In the genomic region with DNA sequence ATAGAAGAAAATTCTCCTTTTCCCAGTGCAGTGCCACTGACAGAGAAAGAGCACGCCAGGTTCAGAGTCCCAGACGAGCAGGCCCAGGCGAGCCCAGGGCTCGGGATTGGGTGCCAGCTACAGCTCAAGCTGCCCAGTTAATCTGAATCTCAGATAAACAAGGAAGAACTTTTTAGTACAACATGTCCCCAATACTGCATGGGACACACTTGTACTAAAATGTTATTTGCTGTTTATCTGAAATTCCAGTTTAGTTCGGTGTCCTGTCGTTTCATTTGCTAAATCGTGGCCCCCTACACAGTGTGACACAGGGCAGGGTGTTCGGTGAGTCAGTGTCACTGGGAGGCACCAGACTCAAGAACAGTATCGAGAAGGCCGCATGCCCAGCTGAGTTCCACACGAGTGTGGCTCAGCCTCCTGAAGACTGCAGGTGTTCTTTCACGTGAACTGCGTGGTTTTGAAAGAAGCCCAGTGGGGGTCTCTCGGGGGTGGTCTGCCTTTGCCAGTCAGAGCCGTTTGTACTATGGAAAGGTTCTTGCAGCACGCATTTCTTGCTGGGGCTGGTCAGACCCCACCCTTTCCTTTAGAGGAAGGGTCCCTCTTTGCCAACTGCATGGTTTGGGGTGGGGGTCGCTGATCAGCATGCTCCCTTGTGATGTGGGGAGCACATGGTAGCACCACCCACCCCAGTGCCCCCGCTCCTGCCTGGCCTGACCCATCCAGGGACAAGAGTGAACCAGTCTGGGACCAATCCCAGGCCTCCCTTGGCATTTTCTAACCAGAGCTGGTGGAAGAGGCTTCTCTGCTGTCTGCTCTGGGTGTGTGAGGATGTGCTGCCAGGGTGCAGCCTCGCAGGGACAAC, we compare ENCODE assay signal across 21 cellular contexts.
DNase-seq lines count a peak whose midpoint lies in the region; ATAC-seq and TF ChIP-seq lines count a peak whose summit lies in the region.
"Had no signal": no experiment of that assay in that cellular context is flagged by ENCODE, and none has a peak within 500 bp of the region (broad histone marks: within the 10 kb centered on the region; RNA-seq: fewer than 3 reads in every experiment).

No MANE protein-coding gene starts in this region.

- no peaks in the 10 kb centered on the region for H3K27me3 ChIP-seq in WERI-Rb-1 (ENCODE audit: insufficient read depth, low read depth, severe bottlenecking)
- peaks cover 0 to 34% (median 0%) of the 10 kb centered on the region in 3 donors for H3K27me3 ChIP-seq in stomach
- H3K27me3 ChIP-seq: right atrium auricular region, transverse colon had no signal

- DNase-seq in activated CD4-positive, alpha-beta T cell treated with anti-CD3 and anti-CD28 coated beads for 1 hour, result peak; percentile 5
- no peak for DNase-seq in activated CD4-positive, alpha-beta T cell treated with anti-CD3 and anti-CD28 coated beads, Interleukin-2, amount 50 U/mL, for 1 hour
- DNase-seq in WERI-Rb-1 (peak; percentile 3), left lobe of liver (ENCODE audit: low spot score) (peak; percentile 39), stomach (peak; percentile 20), middle frontal gyrus (ENCODE audit: extremely low spot score, low spot score) (no peak)
- DNase-seq: activated gamma-delta T cell treated with Interleukin-2 at 50 U/mL for 16 hours; Calu3; central memory CD4-positive, alpha-beta T cell; effector CD4-positive, alpha-beta T cell; left ventricle myocardium superior; NCI-H1417 treated with DMSO at 0.1 percent for 48 hours; NCI-H2171; nucleus accumbens; transverse colon had no signal

- H3K9me3 ChIP-seq in WERI-Rb-1 (ENCODE audit: severe bottlenecking) (no peaks in the 10 kb centered on the region), stomach (no peaks in the 10 kb centered on the region)
- H3K9me3 ChIP-seq: HAP-1, right atrium auricular region, transverse colon had no signal

- TF ChIP-seq EP300 in stomach (IDR thresholded peaks at IDR 0.05), result no peak

- no peak overlapping the region for H3K27ac ChIP-seq in WERI-Rb-1
- H3K27ac ChIP-seq in stomach, result no peak overlapping the region
- H3K27ac ChIP-seq: 22Rv1, right atrium auricular region, transverse colon had no signal

- H3K4me1 ChIP-seq in stomach, result no peaks in the 10 kb centered on the region
- H3K4me1 ChIP-seq: HAP-1, right atrium auricular region, transverse colon had no signal

- intact Hi-C loops in stomach (cut with DNase I; ENCODE audit: low total_unique reads), result no loop called here

- 75 to 87% (median 79%) methylated on average over 14 to 19 of the region's 19 CpGs for WGBS in stomach, 5 donors

- TF ChIP-seq POLR2A in stomach (IDR thresholded peaks at IDR 0.05), result no peak

- ATAC-seq in left lobe of liver (no peak), GM21390 (IDR thresholded peaks at IDR 0.05; ENCODE audit: unreplicated experiment) (no peak), GM19452 (IDR thresholded peaks at IDR 0.05; ENCODE audit: unreplicated experiment) (no peak)
- ATAC-seq: left ventricle myocardium superior; stimulated activated memory B cell treated with anti-CD40 and anti-IgM and Interleukin-4, amounts not matched to agents 10 μg/mL and 1 μg/mL and 100 μg/mL, for 72 hours had no signal

- TF ChIP-seq CTCF in WERI-Rb-1 (IDR thresholded peaks at IDR 0.05; ENCODE audit: low read depth, low read length), result no peak
- no peak for TF ChIP-seq CTCF in stomach (IDR thresholded peaks at IDR 0.05)

- H3K36me3 ChIP-seq in WERI-Rb-1 (no peaks in the 10 kb centered on the region), stomach (no peaks in the 10 kb centered on the region)
- H3K36me3 ChIP-seq: HAP-1, right atrium auricular region, transverse colon had no signal

- H3K4me3 ChIP-seq in WERI-Rb-1 (ENCODE audit: low read depth, low read length) (no peak overlapping the region), stomach (no peak overlapping the region)
- H3K4me3 ChIP-seq: HAP-1, right atrium auricular region, transverse colon had no signal

Comparison
In these comparisons a context has a peak if more than half of its experiments do, and no peak if none do; other contexts are left out.
1. DNase-seq: peak in activated CD4-positive, alpha-beta T cell treated with anti-CD3 and anti-CD28 coated beads for 1 hour (single experiment), WERI-Rb-1 (single experiment), left lobe of liver (single experiment) and stomach (single experiment); none in activated CD4-positive, alpha-beta T cell treated with anti-CD3 and anti-CD28 coated beads, Interleukin-2, amount 50 U/mL, for 1 hour (single experiment) and middle frontal gyrus (single experiment).